Comparison of ENCODE assay signal across 1 cellular context in genomic region chr5:34867660-34868059, GRCh38.
TF ChIP-seq lines count a peak whose summit lies in the region.

No MANE protein-coding gene starts in this region.

TF ChIP-seq in GM23338, 12 proteins besides CTCF, POLR2A, EP300 and RAD21 (continued from another document):
- TF ChIP-seq REST (IDR thresholded peaks at IDR 0.05; ENCODE audit: unreplicated experiment) = no peak
- TF ChIP-seq JUNB (IDR thresholded peaks at IDR 0.05; ENCODE audit: unreplicated experiment) = no peak
